8 cellular contexts compared by ENCODE assay signal in the genomic region with DNA sequence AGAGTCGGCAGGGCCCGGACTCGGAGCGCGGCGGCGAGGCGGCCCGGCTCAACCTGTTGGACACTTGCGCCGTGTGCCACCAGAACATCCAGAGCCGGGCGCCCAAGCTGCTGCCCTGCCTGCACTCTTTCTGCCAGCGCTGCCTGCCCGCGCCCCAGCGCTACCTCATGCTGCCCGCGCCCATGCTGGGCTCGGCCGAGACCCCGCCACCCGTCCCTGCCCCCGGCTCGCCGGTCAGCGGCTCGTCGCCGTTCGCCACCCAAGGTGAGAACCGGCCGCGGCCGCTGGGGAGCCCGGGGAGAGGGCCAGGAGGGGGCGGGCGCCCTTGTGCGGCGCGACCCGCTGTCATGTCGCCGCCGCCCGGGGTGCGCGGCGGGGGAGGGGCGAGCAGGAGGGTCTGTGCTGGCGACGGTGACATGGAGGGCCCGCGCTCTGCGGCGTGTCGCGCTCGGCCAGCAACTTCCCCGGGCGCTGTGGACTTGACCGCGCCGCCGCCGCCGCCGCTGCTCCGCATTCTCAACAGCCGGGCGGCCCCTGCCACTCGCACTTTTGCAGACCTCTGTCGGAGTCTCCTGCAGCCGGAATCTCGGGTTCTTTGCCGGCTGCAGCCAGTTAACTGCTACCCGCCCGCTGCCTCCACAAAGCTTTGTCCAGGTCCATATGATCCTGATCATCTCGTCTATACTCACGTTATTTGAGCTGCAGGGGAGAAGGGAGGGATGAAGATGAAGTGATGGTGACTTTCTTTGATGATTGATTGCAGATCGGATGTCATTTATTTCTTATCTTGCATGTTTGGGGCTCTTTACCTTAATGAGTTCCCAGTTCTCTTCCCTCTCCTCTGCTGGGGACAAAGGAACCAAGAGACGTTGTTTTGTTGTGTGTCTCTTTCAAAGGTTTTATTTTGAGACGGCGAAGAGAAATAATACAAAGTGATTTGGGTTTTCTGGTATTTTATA. TPM values are rescaled to one million over a fixed set of nuclear protein-coding genes. Genes with fewer than 3 reads are reported as not detected.
DNase-seq lines count a peak whose midpoint lies in the region; ATAC-seq and TF ChIP-seq lines count a peak whose summit lies in the region.

No MANE protein-coding gene starts in this region.

- H3K9me3 ChIP-seq in KOPT-K1 (ENCODE audit: insufficient read depth, low read length, poor library complexity, severe bottlenecking): no peaks in the 10 kb centered on the region
- no peaks in the 10 kb centered on the region for H3K9me3 ChIP-seq in heart right ventricle

- H3K27ac ChIP-seq in KOPT-K1 (ENCODE audit: low read depth, low read length, poor library complexity, severe bottlenecking) (peak overlapping the region; percentile 97), heart right ventricle (peak overlapping the region; percentile 85 to 100 (median 97))

- POLR2A ChIA-PET in activated naive CD8-positive, alpha-beta T cell treated with anti-CD3 and anti-CD28 coated beads, Interleukin-2, amount 10 ng/mL, durations not matched to agents 7 days and 5 days (lab: Charles Lee): interaction anchor here (2.4 to 3.3 kb wide), 2 partner anchors 165 to 291 kb away, joined by 7 to 17 read pairs; no protein-coding TSS in a partner anchor

- peak overlapping the region; percentile 97 for H3K4me3 Mint-ChIP-seq in activated naive CD8-positive, alpha-beta T cell treated with anti-CD3 and anti-CD28 coated beads, Interleukin-2, amount 10 ng/mL, durations not matched to agents 7 days and 5 days

- ATAC-seq in GM21786 (IDR thresholded peaks at IDR 0.05; ENCODE audit: unreplicated experiment) (peak; percentile 28), heart right ventricle (peak in 7 of 8 donors; percentile 6 to 44 (median 20))
- peak; percentile 16 for ATAC-seq in activated naive CD8-positive, alpha-beta T cell treated with anti-CD3 and anti-CD28 coated beads, Interleukin-2, amount 10 ng/mL, durations not matched to agents 7 days and 5 days (ENCODE audit: low read depth)

- peak; percentile 55 for DNase-seq in ELR (ENCODE audit: low read depth)
- peak; percentile 69 for DNase-seq in SK-N-DZ (ENCODE audit: low spot score)
- peak; percentile 81 for DNase-seq in activated naive CD8-positive, alpha-beta T cell treated with anti-CD3 and anti-CD28 coated beads, Interleukin-2, amount 10 ng/mL, durations not matched to agents 7 days and 5 days
- peak; percentile 36 to 68 for DNase-seq in heart right ventricle
- DNase-seq in posterior vena cava (ENCODE audit: low spot score): peak; percentile 87
- DNase-seq in ureter (ENCODE audit: low spot score): peak; percentile 49

- H3K27me3 Mint-ChIP-seq in activated naive CD8-positive, alpha-beta T cell treated with anti-CD3 and anti-CD28 coated beads, Interleukin-2, amount 10 ng/mL, durations not matched to agents 7 days and 5 days: no peaks in the 10 kb centered on the region

- no peaks in the 10 kb centered on the region for H3K9me3 Mint-ChIP-seq in activated naive CD8-positive, alpha-beta T cell treated with anti-CD3 and anti-CD28 coated beads, Interleukin-2, amount 10 ng/mL, durations not matched to agents 7 days and 5 days

- peak in 4 of 9 donors; percentile 12 to 30 (median 25) for TF ChIP-seq CTCF in heart right ventricle (IDR thresholded peaks at IDR 0.05)

- peaks cover 13% of the 10 kb centered on the region for H3K36me3 Mint-ChIP-seq in activated naive CD8-positive, alpha-beta T cell treated with anti-CD3 and anti-CD28 coated beads, Interleukin-2, amount 10 ng/mL, durations not matched to agents 7 days and 5 days

- peaks cover 27% of the 10 kb centered on the region for H3K36me3 ChIP-seq in KOPT-K1 (ENCODE audit: insufficient read depth, low read length)
- H3K36me3 ChIP-seq in heart right ventricle: no peaks in the 10 kb centered on the region

- intact Hi-C loops in heart right ventricle (cut with DNase I) (loop anchor here in 3 of 10 donors (5.0 to 10.0 kb wide), 4 partner anchors 114 to 299 kb away; no protein-coding TSS in a partner anchor), posterior vena cava (cut with DNase I) (no loop called here)

- peaks cover 21% of the 10 kb centered on the region for H3K4me1 Mint-ChIP-seq in activated naive CD8-positive, alpha-beta T cell treated with anti-CD3 and anti-CD28 coated beads, Interleukin-2, amount 10 ng/mL, durations not matched to agents 7 days and 5 days

- WGBS in heart right ventricle, 2 donors: 0 to 1% methylated on average over 66 to 84 of the region's 84 CpGs

- peaks cover 0 to 28% (median 10%) of the 10 kb centered on the region in 9 donors for H3K4me1 ChIP-seq in heart right ventricle

- peak overlapping the region; percentile 79 to 96 (median 88) for H3K4me3 ChIP-seq in heart right ventricle

- no peaks in the 10 kb centered on the region for H3K27me3 ChIP-seq in heart right ventricle

- H3K27ac Mint-ChIP-seq in activated naive CD8-positive, alpha-beta T cell treated with anti-CD3 and anti-CD28 coated beads, Interleukin-2, amount 10 ng/mL, durations not matched to agents 7 days and 5 days: peak overlapping the region; percentile 94

RNA-seq across cellular contexts. Expression of gene TRIM24, which starts 0.9 kb away (rescaled TPM):
- polyA plus RNA-seq in SK-N-DZ (2014; cell fraction: cytosol; rRNA removed): 45.1 and 47.2 TPM in 2 replicates
- 29.6 and 33.6 TPM in 2 replicates for polyA plus RNA-seq in SK-N-DZ (2014; cell fraction: nucleus; rRNA removed)
- 10 to 100 TPM; 22.6 to 22.8 TPM for total RNA-seq in activated naive CD8-positive, alpha-beta T cell treated with anti-CD3 and anti-CD28 coated beads, Interleukin-2, amount 10 ng/mL, durations not matched to agents 7 days and 5 days
- total RNA-seq in heart right ventricle (10 to 100 TPM; 13.6 to 26.2 (median 19.1) TPM), posterior vena cava (10 to 100 TPM in 1 of 2 donors, 1 to 10 TPM in 1; 10.0 to 11.7 TPM), ureter (44.1 TPM)
- 1 to 10 TPM; 7.7 to 8.2 TPM for polyA plus RNA-seq in heart right ventricle

Comparison
In these comparisons a context has a peak if more than half of its experiments do, and no peak if none do; other contexts are left out.
1. Peak in every context shown above with its lines: DNase-seq, ATAC-seq, H3K4me3 ChIP-seq and H3K27ac ChIP-seq.